16 cellular contexts compared by ENCODE assay signal in the genomic region with DNA sequence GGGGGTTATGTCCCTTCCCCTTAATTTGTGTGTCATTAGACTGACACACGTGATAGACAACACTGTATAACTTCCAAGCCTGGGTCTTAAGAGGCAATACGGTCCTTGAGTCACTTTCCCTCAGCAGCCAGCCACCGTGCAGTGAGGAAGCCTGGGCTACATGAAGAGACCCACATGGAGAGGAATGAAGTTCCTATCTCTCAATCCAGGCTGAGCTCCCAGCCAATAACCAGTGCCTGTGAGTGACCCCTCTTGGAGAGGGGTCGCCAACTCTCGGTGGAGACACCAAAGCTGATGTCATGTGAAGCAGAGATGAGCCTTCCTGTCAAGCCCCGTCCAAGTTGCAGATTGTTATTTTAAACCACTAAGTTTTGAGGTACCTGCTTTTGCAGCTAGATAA. TPM values are rescaled to one million over a fixed set of nuclear protein-coding genes. Genes with fewer than 3 reads are reported as not detected.
A peak's percentile ranks its signal among the peaks of the same experiment; 100 is the strongest.
DNase-seq lines count a peak whose midpoint lies in the region; ATAC-seq, FAIRE-seq and TF ChIP-seq lines count a peak whose summit lies in the region.
"Had no signal": no experiment of that assay in that cellular context is flagged by ENCODE, and none has a peak within 500 bp of the region (broad histone marks: within the 10 kb centered on the region; RNA-seq: fewer than 3 reads in every experiment).

No MANE protein-coding gene starts in this region.

- H2AK9ac ChIP-seq in IMR-90 (replicated peaks; ENCODE audit: low read depth, low read length, poor library complexity): no peak overlapping the region

- H2BK15ac ChIP-seq in IMR-90 (ENCODE audit: low read depth, low read length): no peak overlapping the region
- H2BK15ac ChIP-seq in H1 (ENCODE audit: low read length): no peak overlapping the region

- 0 out of 2 replicates have a peak overlapping the region, but pooled peaks have one; percentile 3 for H2BK12ac ChIP-seq in H1 (ENCODE audit: low read depth, low read length)

- BruUV-seq in IMR-90 (replicated peaks; lab: Mats Ljungman, UMichigan): no TSS peak

- FAIRE-seq in H1 (lab: Jason Lieb, UNC): no peak

- dilution Hi-C loops in IMR-90 (cut with HindIII; ENCODE audit: low sequenced_read_pairs, unreplicated experiment): no loop called here

- CTCF ChIA-PET in IMR-90 (lab: Yijun Ruan, JAX): no interaction called here
- CTCF ChIA-PET in H1 (lab: Charles Lee; ENCODE audit: partially characterized antibody): no interaction called here

- POLR2A ChIA-PET in IMR-90 (lab: Charles Lee; ENCODE audit: unreplicated experiment): no interaction called here
- POLR2A ChIA-PET in H1 (lab: Charles Lee; ENCODE audit: partially characterized antibody): interaction anchor here (0.6 kb wide), 1 partner anchor 296 kb away, joined by 3 read pairs; no protein-coding TSS in a partner anchor

- H3K4me3 Mint-ChIP-seq in nephron progenitor cell: no peak overlapping the region

- ATAC-seq in IMR-90 (ENCODE audit: low read depth): no peak
- no peak for ATAC-seq in left colon
- no peak for ATAC-seq in Right ventricle myocardium inferior

- H3K27ac ChIP-seq in IMR-90 (ENCODE audit: insufficient read depth, low read length) (no peak overlapping the region), H1 (ENCODE audit: low read depth, low read length) (no peak overlapping the region), left ventricle myocardium inferior (replicated peaks) (no peak overlapping the region)
- H3K27ac ChIP-seq: PC-9 had no signal

- H3K4me2 ChIP-seq in IMR-90 (ENCODE audit: low read depth, low read length) (no peak overlapping the region), H1 (ENCODE audit: insufficient read depth in 1 of 2, low read depth in 2 of 2, low read length in 2 of 2) (no peak overlapping the region)
- H3K4me2 ChIP-seq: PC-9 had no signal

- H3K4me3 ChIP-seq in IMR-90 (ENCODE audit: insufficient read depth, low read depth, low read length) (no peak overlapping the region), H1 (ENCODE audit: extremely low read depth in 1 of 4, insufficient read depth in 2 of 4, low read depth in 3 of 4, low read length in 4 of 4) (no peak overlapping the region), left ventricle myocardium inferior (no peak overlapping the region)
- H3K4me3 ChIP-seq: HAP-1, PC-9, SK-N-MC had no signal

- H3K27me3 Mint-ChIP-seq in nephron progenitor cell (ENCODE audit: low read depth, poor library complexity): peaks cover 3% of the 10 kb centered on the region

- H4K5ac ChIP-seq in IMR-90 (ENCODE audit: low read depth, low read length) (no peak overlapping the region), H1 (ENCODE audit: insufficient read length, low read depth, low read length) (no peak overlapping the region)

- no peaks in the 10 kb centered on the region; the same call in 1 of the 2 replicates for H3K9me1 ChIP-seq in IMR-90 (ENCODE audit: insufficient read depth, low read length)

- 58% methylated on average over 3 of the region's 6 CpGs; no CpG with 5 or more reads in 1 of the 2 experiments for WGBS in IMR-90 (ENCODE audit: extremely low coverage in 2 of 2, insufficient read length in 1 of 2), 2 experiments
- WGBS in H1 (ENCODE audit: extremely low coverage in 1 of 2, insufficient coverage in 1 of 2, insufficient read length in 1 of 2, insufficient replicate concordance in 2 of 2, low coverage in 1 of 2, low lambda C conversion rate in 2 of 2, missing lambda C conversion rate in 1 of 2), 2 experiments: 78% methylated on average over 6 of the region's 6 CpGs; no CpG with 5 or more reads in 1 of the 2 experiments

- no peak overlapping the region for H3K56ac ChIP-seq in IMR-90 (ENCODE audit: extremely low read depth, insufficient read depth, low read length)
- no peak overlapping the region for H3K56ac ChIP-seq in H1 (replicated peaks; ENCODE audit: insufficient read length, low read depth, low read length)

- no peak for TF ChIP-seq EP300 in H1 (IDR thresholded peaks at IDR 0.05; ENCODE audit: borderline replicate concordance in 1 of 2, low read depth in 2 of 2, low read length in 2 of 2)

- H3K79me1 ChIP-seq in IMR-90 (ENCODE audit: low read depth in 1 of 2, low read length in 2 of 2) (no peaks in the 10 kb centered on the region), H1 (ENCODE audit: low read depth, low read length) (no peaks in the 10 kb centered on the region)

- H3K14ac ChIP-seq in IMR-90 (replicated peaks; ENCODE audit: low read depth, low read length) (no peak overlapping the region), H1 (ENCODE audit: insufficient read length) (no peak overlapping the region)

- H2BK120ac ChIP-seq in IMR-90 (ENCODE audit: low read depth, low read length) (no peak overlapping the region), H1 (replicated peaks; ENCODE audit: low read depth, low read length) (no peak overlapping the region)

- H3K36me3 Mint-ChIP-seq in nephron progenitor cell (ENCODE audit: low read depth): no peaks in the 10 kb centered on the region
- H3K36me3 Mint-ChIP-seq: CD4-positive, CD25-positive, alpha-beta regulatory T cell had no signal

- no peaks in the 10 kb centered on the region for H3K79me2 ChIP-seq in H1 (ENCODE audit: control insufficient read depth in 1 of 2, insufficient read depth in 2 of 2, low read length in 2 of 2)

- H4K8ac ChIP-seq in IMR-90 (ENCODE audit: low read depth in 2 of 2, low read length in 2 of 2) (no peak overlapping the region), H1 (ENCODE audit: extremely low read depth, insufficient read depth, low read length) (no peak overlapping the region)

- no peak overlapping the region for H3K27ac Mint-ChIP-seq in nephron progenitor cell
- H3K27ac Mint-ChIP-seq: CD4-positive, CD25-positive, alpha-beta regulatory T cell had no signal

- peak; percentile 34 for DNase-seq in ELF-1 (ENCODE audit: low read depth, low spot score)
- no peak for DNase-seq in IMR-90
- no peak for DNase-seq in H1 (ENCODE audit: low read depth in 1 of 2, low spot score in 2 of 2)
- DNase-seq in nephron progenitor cell: peak; percentile 9
- DNase-seq in left colon: no peak
- no peak for DNase-seq in left ventricle myocardium inferior
- DNase-seq in Right ventricle myocardium inferior (ENCODE audit: missing footprints): no peak
- DNase-seq: ACHN; CD4-positive, CD25-positive, alpha-beta regulatory T cell; MV-4-11; NCI-H1436 treated with DMSO at 0.1 percent for 48 hours; NCI-H226; NCI-H526; PC-9 had no signal

- H3K18ac ChIP-seq in IMR-90 (ENCODE audit: low read depth, low read length): no peak overlapping the region
- no peak overlapping the region for H3K18ac ChIP-seq in H1 (ENCODE audit: extremely low read depth, low read length)

- peaks cover under 1% of the 10 kb centered on the region; the same call in 1 of the 2 replicates for H3K23me2 ChIP-seq in H1 (ENCODE audit: low read depth, low read length)

- no peak overlapping the region for H2BK5ac ChIP-seq in IMR-90 (ENCODE audit: low read depth, low read length, poor library complexity, severe bottlenecking)
- H2BK5ac ChIP-seq in H1 (ENCODE audit: low read depth, low read length): no peak overlapping the region

- peaks cover 15% of the 10 kb centered on the region for H3K4me1 Mint-ChIP-seq in nephron progenitor cell

- peaks cover 3% of the 10 kb centered on the region for H3K4me1 ChIP-seq in IMR-90 (ENCODE audit: control insufficient read depth, insufficient read depth, low read length)
- H3K4me1 ChIP-seq in H1 (replicated peaks in 1 of 4; ENCODE audit: control insufficient read depth in 3 of 4, insufficient read depth in 4 of 4, low read length in 3 of 4): no peaks in the 10 kb centered on the region
- H3K4me1 ChIP-seq in left ventricle myocardium inferior: peaks cover 7% of the 10 kb centered on the region

- H3K4ac ChIP-seq in IMR-90 (ENCODE audit: low read depth, low read length): peak overlapping the region; percentile 25; the same call in 1 of the 2 replicates
- no peak overlapping the region for H3K4ac ChIP-seq in H1 (replicated peaks; ENCODE audit: insufficient read length, low read depth, low read length)

- H3K23ac ChIP-seq in IMR-90 (ENCODE audit: low read depth, low read length) (no peak overlapping the region), H1 (ENCODE audit: insufficient read length) (no peak overlapping the region)

- H3K9me3 Mint-ChIP-seq in nephron progenitor cell: no peaks in the 10 kb centered on the region

- TF ChIP-seq CTCF in IMR-90 (conservative IDR thresholded peaks at IDR 0.05; ENCODE audit: low read depth, low read length) (no peak), H1 (IDR thresholded peaks at IDR 0.05; ENCODE audit: control extremely low read depth in 1 of 3, insufficient read depth in 1 of 3, low read depth in 1 of 3, low read length in 3 of 3) (no peak), nephron progenitor cell (IDR thresholded peaks at IDR 0.05) (no peak), left ventricle myocardium inferior (IDR thresholded peaks at IDR 0.05; ENCODE audit: borderline replicate concordance) (no peak)

- H2AK5ac ChIP-seq in IMR-90 (ENCODE audit: low read depth, low read length): no peak overlapping the region
- no peak overlapping the region for H2AK5ac ChIP-seq in H1 (ENCODE audit: low read depth, low read length)

- intact Hi-C loops in IMR-90 (cut with micrococcal nuclease) (no loop called here), left colon (cut with DNase I, micrococcal nuclease) (no loop called here), left ventricle myocardium inferior (cut with micrococcal nuclease) (no loop called here), Right ventricle myocardium inferior (cut with DNase I) (no loop called here)

- H3K27me3 ChIP-seq in IMR-90 (ENCODE audit: control insufficient read depth, insufficient read depth, low read length): no peaks in the 10 kb centered on the region
- H3K27me3 ChIP-seq in H1 (replicated peaks in 1 of 4; ENCODE audit: control insufficient read depth in 3 of 4, extremely low read depth in 1 of 4, insufficient read depth in 3 of 4, low read length in 3 of 4): no peaks in the 10 kb centered on the region
- H3K27me3 ChIP-seq in left ventricle myocardium inferior (ENCODE audit: low read depth): no peaks in the 10 kb centered on the region

- H2AFZ ChIP-seq in IMR-90 (replicated peaks; ENCODE audit: low read length, poor library complexity) (no peak overlapping the region), H1 (ENCODE audit: low read length) (0 out of 2 replicates have a peak overlapping the region, but pooled peaks have one; percentile 76)
- H2AFZ ChIP-seq: PC-9 had no signal

- no peak for TF ChIP-seq POLR2A in IMR-90 (IDR thresholded peaks at IDR 0.05; ENCODE audit: low read depth, low read length)
- no peak for TF ChIP-seq POLR2A in H1 (IDR thresholded peaks at IDR 0.05; ENCODE audit: control extremely low read depth in 1 of 2, low read depth in 2 of 2, low read length in 2 of 2)

- H3K36me3 ChIP-seq in IMR-90 (ENCODE audit: control insufficient read depth, insufficient read depth, low read length) (no peaks in the 10 kb centered on the region), H1 (ENCODE audit: control insufficient read depth in 2 of 4, insufficient read depth in 4 of 4, low read length in 3 of 4) (no peaks in the 10 kb centered on the region), left ventricle myocardium inferior (no peaks in the 10 kb centered on the region)
- H3K36me3 ChIP-seq: HAP-1 had no signal

- no peaks in the 10 kb centered on the region for H3K9me3 ChIP-seq in IMR-90 (ENCODE audit: control insufficient read depth, insufficient read depth, low read length)
- H3K9me3 ChIP-seq in H1 (ENCODE audit: insufficient read depth in 2 of 2, low read depth in 1 of 2, low read length in 1 of 2): no peaks in the 10 kb centered on the region
- no peaks in the 10 kb centered on the region for H3K9me3 ChIP-seq in left ventricle myocardium inferior (replicated peaks)
- H3K9me3 ChIP-seq: HAP-1 had no signal

- no peaks in the 10 kb centered on the region for H4K20me1 ChIP-seq in IMR-90 (ENCODE audit: insufficient read depth, low read length)
- H4K20me1 ChIP-seq in H1 (replicated peaks in 1 of 2; ENCODE audit: control insufficient read depth in 1 of 2, insufficient read depth in 2 of 2, low read length in 2 of 2): no peaks in the 10 kb centered on the region

- H4K91ac ChIP-seq in IMR-90 (ENCODE audit: insufficient read depth, low read depth, low read length) (0 out of 2 replicates have a peak overlapping the region, but pooled peaks have one; percentile 1), H1 (replicated peaks; ENCODE audit: insufficient read length, low read length) (no peak overlapping the region)

- in situ Hi-C loops in IMR-90 (cut with MboI; ENCODE audit: low sequenced_read_pairs): no loop called here

- TF ChIP-seq RAD21 in IMR-90 (IDR thresholded peaks at IDR 0.05; ENCODE audit: low read length) (no peak), H1 (IDR thresholded peaks at IDR 0.05 in 1 of 2, conservative IDR thresholded peaks at IDR 0.05 in 1 of 2; ENCODE audit: low read depth in 2 of 2, low read length in 2 of 2) (peak in 1 of 2 experiments; percentile 28; a peak in 1 of 4 replicates)

- H2BK20ac ChIP-seq in IMR-90 (ENCODE audit: low read depth, low read length): no peak overlapping the region
- no peak overlapping the region for H2BK20ac ChIP-seq in H1 (ENCODE audit: low read length)

- H3K9ac ChIP-seq in IMR-90 (ENCODE audit: low read depth, low read length): no peak overlapping the region
- no peak overlapping the region for H3K9ac ChIP-seq in H1 (replicated peaks in 1 of 4; ENCODE audit: extremely low read depth in 1 of 4, low read depth in 3 of 4, low read length in 3 of 4)

RNA-seq across cellular contexts. Expression of gene WDSUB1, which starts 5.7 kb away (rescaled TPM):
- 5.0 and 5.2 TPM in 2 replicates for total RNA-seq in IMR-90 (2012; rRNA removed)
- 3.9 and 4.8 TPM in 2 replicates for polyA plus RNA-seq in IMR-90 (2012; rRNA removed)
- 2.3 and 3.0 TPM in 2 replicates for polyA plus RNA-seq in IMR-90 (2012; cell fraction: cytosol; rRNA removed)
- 2.3 and 4.7 TPM in 2 replicates for polyA plus RNA-seq in IMR-90 (2012; cell fraction: nucleus; rRNA removed; ENCODE audit: low replicate concordance)
- total RNA-seq in H1 (2021; fragmentation: NEBNext Ultra II Directional; extraction: Animal tissue kit (Norgen Biotek cat#: 25700)): 5.5 and 8.0 TPM in 2 replicates
- 4.4 and 5.5 TPM in 2 replicates for polyA plus RNA-seq in H1 (2011; rRNA removed)
- 5.9 TPM for polyA plus RNA-seq in H1 (2011; cell fraction: cytosol; rRNA removed)
- polyA plus RNA-seq in H1 (2011; cell fraction: nucleus; rRNA removed): 5.4 TPM
- 6.0 to 6.2 TPM (median 6.1 TPM) in 4 replicates for polyA plus RNA-seq in H1 (2012, experiment 1 of 2)
- 1.1 TPM for polyA plus RNA-seq in H1 (2012, experiment 2 of 2)
- 4.5 TPM for polyA plus RNA-seq in H1 (2013, experiment 1 of 2)
- polyA plus RNA-seq in H1 (2013, experiment 2 of 2): 4.3 TPM
- 12.3 and 13.2 TPM in 2 replicates for polyA minus RNA-seq in H1 (2011; rRNA and poly(A)+ RNA removed)
- 3.3 TPM for polyA minus RNA-seq in H1 (2011; cell fraction: cytosol; rRNA and poly(A)+ RNA removed)
- polyA minus RNA-seq in H1 (2011; cell fraction: nucleus; rRNA and poly(A)+ RNA removed): 16.4 TPM
- 1 to 10 TPM; 8.1 to 8.6 TPM for total RNA-seq in left colon
- total RNA-seq in left ventricle myocardium inferior: 11.4 TPM
- total RNA-seq in Right ventricle myocardium inferior: 10.1 TPM

Comparison
In these comparisons a context has a peak if more than half of its experiments do, and no peak if none do; other contexts are left out.
1. DNase-seq: peak in ELF-1 (single experiment) and nephron progenitor cell (single experiment); none in IMR-90 (single experiment), H1 (0 of 2), left colon (0 of 2), left ventricle myocardium inferior (single experiment) and Right ventricle myocardium inferior (single experiment).